ENCODE assay signal across 1 cellular context in the genomic region with DNA sequence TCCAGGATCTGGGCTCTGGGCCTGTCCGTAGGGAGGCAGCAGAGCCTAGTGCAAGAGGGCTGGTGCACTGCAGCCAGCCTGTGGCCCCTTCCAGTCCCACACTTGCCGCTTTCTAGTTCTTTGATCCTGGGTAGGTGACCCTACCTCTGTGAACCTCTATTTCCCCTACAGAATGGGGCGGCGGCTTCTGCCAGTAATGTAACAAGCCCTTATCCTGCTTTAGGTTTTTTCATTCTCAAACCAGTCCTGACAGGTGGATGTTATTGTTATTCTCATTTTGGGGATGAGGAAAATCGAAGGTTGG.
TF ChIP-seq lines count a peak whose summit lies in the region.

No MANE protein-coding gene starts in this region.

TF ChIP-seq in HEK293, 187 proteins besides CTCF, POLR2A, EP300 and RAD21 (continued from another document):
- TF ChIP-seq, protein P1, sequence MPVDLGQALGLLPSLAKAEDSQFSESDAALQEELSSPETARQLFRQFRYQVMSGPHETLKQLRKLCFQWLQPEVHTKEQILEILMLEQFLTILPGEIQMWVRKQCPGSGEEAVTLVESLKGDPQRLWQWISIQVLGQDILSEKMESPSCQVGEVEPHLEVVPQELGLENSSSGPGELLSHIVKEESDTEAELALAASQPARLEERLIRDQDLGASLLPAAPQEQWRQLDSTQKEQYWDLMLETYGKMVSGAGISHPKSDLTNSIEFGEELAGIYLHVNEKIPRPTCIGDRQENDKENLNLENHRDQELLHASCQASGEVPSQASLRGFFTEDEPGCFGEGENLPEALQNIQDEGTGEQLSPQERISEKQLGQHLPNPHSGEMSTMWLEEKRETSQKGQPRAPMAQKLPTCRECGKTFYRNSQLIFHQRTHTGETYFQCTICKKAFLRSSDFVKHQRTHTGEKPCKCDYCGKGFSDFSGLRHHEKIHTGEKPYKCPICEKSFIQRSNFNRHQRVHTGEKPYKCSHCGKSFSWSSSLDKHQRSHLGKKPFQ (tag by site-specific recombination; IDR thresholded peaks at IDR 0.05): no peak
- TF ChIP-seq ZSCAN30 (tag by site-specific recombination; IDR thresholded peaks at IDR 0.05) (peak; percentile 49; the same call in 1 of the 2 replicates), ZBTB44 (tag by site-specific recombination; IDR thresholded peaks at IDR 0.05) (no peak), ZNF639 (tag by site-specific recombination; IDR thresholded peaks at IDR 0.05) (0 out of 2 replicates have a peak, but pooled peaks have one; percentile 4), GLIS2 (tag by site-specific recombination; IDR thresholded peaks at IDR 0.05) (no peak), PRDM2 (tag by site-specific recombination; IDR thresholded peaks at IDR 0.05; ENCODE audit: borderline replicate concordance) (no peak), PRDM10 (tag by site-specific recombination; IDR thresholded peaks at IDR 0.05) (no peak), ZNF791 (tag by site-specific recombination; IDR thresholded peaks at IDR 0.05) (no peak), ZNF175 (tag by site-specific recombination; IDR thresholded peaks at IDR 0.05) (no peak), SP2 (tag by site-specific recombination; IDR thresholded peaks at IDR 0.05) (peak; percentile 66; the same call in 1 of the 2 replicates), ZNF121 (tag by site-specific recombination; IDR thresholded peaks at IDR 0.05) (peak; percentile 97), ZBTB7A (tag by site-specific recombination; IDR thresholded peaks at IDR 0.05; ENCODE audit: low read depth) (no peak), REPIN1 (tag by site-specific recombination; IDR thresholded peaks at IDR 0.05; ENCODE audit: low read depth) (no peak), ZNF138 (tag by site-specific recombination; IDR thresholded peaks at IDR 0.05; ENCODE audit: borderline replicate concordance) (no peak), ZNF521 (tag by site-specific recombination; IDR thresholded peaks at IDR 0.05) (no peak), REST (tag by site-specific recombination; IDR thresholded peaks at IDR 0.05) (no peak), ZNF654 (tag by site-specific recombination; IDR thresholded peaks at IDR 0.05; ENCODE audit: low read depth) (peak; percentile 37), ZNF169 (tag by site-specific recombination; IDR thresholded peaks at IDR 0.05) (no peak), ZBTB6 (tag by site-specific recombination; IDR thresholded peaks at IDR 0.05) (peak; percentile 23; the same call in 1 of the 2 replicates), ZNF514 (tag by site-specific recombination; IDR thresholded peaks at IDR 0.05) (no peak), ZNF704 (tag by site-specific recombination; IDR thresholded peaks at IDR 0.05) (no peak), ZNF324 (tag by site-specific recombination; IDR thresholded peaks at IDR 0.05) (no peak), ZNF132 (tag by site-specific recombination; IDR thresholded peaks at IDR 0.05; ENCODE audit: borderline replicate concordance) (no peak), ZNF155 (tag by site-specific recombination; IDR thresholded peaks at IDR 0.05) (no peak), KLF10 (tag by site-specific recombination; IDR thresholded peaks at IDR 0.05) (no peak), ZNF394 (tag by site-specific recombination; IDR thresholded peaks at IDR 0.05; ENCODE audit: borderline replicate concordance) (no peak), ZBTB17 (tag by site-specific recombination; IDR thresholded peaks at IDR 0.05) (peak; percentile 4; the same call in 1 of the 2 replicates), ZFP3 (tag by site-specific recombination; IDR thresholded peaks at IDR 0.05; ENCODE audit: low read depth) (no peak)
- TF ChIP-seq, protein P2, sequence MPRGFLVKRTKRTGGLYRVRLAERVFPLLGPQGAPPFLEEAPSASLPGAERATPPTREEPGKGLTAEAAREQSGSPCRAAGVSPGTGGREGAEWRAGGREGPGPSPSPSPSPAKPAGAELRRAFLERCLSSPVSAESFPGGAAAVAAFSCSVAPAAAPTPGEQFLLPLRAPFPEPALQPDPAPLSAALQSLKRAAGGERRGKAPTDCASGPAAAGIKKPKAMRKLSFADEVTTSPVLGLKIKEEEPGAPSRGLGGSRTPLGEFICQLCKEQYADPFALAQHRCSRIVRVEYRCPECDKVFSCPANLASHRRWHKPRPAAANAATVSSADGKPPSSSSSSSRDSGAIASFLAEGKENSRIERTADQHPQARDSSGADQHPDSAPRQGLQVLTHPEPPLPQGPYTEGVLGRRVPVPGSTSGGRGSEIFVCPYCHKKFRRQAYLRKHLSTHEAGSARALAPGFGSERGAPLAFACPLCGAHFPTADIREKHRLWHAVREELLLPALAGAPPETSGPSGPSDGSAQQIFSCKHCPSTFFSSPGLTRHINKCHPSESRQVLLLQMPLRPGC (tag by site-specific recombination; IDR thresholded peaks at IDR 0.05): 0 out of 2 replicates have a peak, but pooled peaks have one; percentile 4
